Comparison of ENCODE assay signal across 13 cellular contexts in genomic region chr14:32307881-32308582, GRCh38. TPM values are rescaled to one million over a fixed set of nuclear protein-coding genes. Genes with fewer than 3 reads are reported as not detected.
DNase-seq lines count a peak whose midpoint lies in the region; ATAC-seq and TF ChIP-seq lines count a peak whose summit lies in the region.
"Had no signal": no experiment of that assay in that cellular context is flagged by ENCODE, and none has a peak within 500 bp of the region (broad histone marks: within the 10 kb centered on the region; RNA-seq: fewer than 3 reads in every experiment).

No MANE protein-coding gene starts in this region.

- H3K9me3 Mint-ChIP-seq in brain (no peaks in the 10 kb centered on the region), nephron (no peaks in the 10 kb centered on the region), natural killer cell (no peaks in the 10 kb centered on the region)
- H3K9me3 Mint-ChIP-seq in stimulated activated memory B cell treated with anti-CD40 and anti-IgM and Interleukin-4, amounts not matched to agents 10 μg/mL and 1 μg/mL and 100 μg/mL, for 72 hours: no peaks in the 10 kb centered on the region
- H3K9me3 Mint-ChIP-seq: T-helper 2 cell treated with Interferon-gamma antibody and Interleukin-4, amounts not matched to agents 5 μg/mL and 100 μg/mL, for 36 hours had no signal

- H3K4me1 Mint-ChIP-seq in brain (peaks cover 38% of the 10 kb centered on the region), nephron (peaks cover 7% of the 10 kb centered on the region), natural killer cell (no peaks in the 10 kb centered on the region)
- H3K4me1 Mint-ChIP-seq in stimulated activated memory B cell treated with anti-CD40 and anti-IgM and Interleukin-4, amounts not matched to agents 10 μg/mL and 1 μg/mL and 100 μg/mL, for 72 hours: no peaks in the 10 kb centered on the region

- H3K36me3 Mint-ChIP-seq in brain (no peaks in the 10 kb centered on the region), nephron (ENCODE audit: low read depth) (no peaks in the 10 kb centered on the region), natural killer cell (no peaks in the 10 kb centered on the region)
- H3K36me3 Mint-ChIP-seq in stimulated activated memory B cell treated with anti-CD40 and anti-IgM and Interleukin-4, amounts not matched to agents 10 μg/mL and 1 μg/mL and 100 μg/mL, for 72 hours: no peaks in the 10 kb centered on the region

- DNase-seq in DMS53 treated with DMSO at 0.1 percent for 48 hours (lab: John Stamatoyannopoulos, UW; ENCODE audit: unreplicated experiment): peak; percentile 2
- peak; percentile 65 for DNase-seq in NCI-H2029 (lab: John Stamatoyannopoulos, UW)
- no peak for DNase-seq in GM20000 (ENCODE audit: low spot score)
- DNase-seq in GDM1 (lab: John Stamatoyannopoulos, UW): no peak
- DNase-seq in natural killer cell: no peak
- DNase-seq: activated CD4-positive, alpha-beta T cell treated with anti-CD3 and anti-CD28 coated beads, Interleukin-2, amount 50 U/mL, for 48 hours; activated naive CD4-positive, alpha-beta T cell; MV-4-11; thyroid gland had no signal

- intact Hi-C loops in natural killer cell (cut with micrococcal nuclease): no loop called here

- H3K27ac Mint-ChIP-seq in brain: peak overlapping the region in 4 of 5 experiments; percentile 55 to 79 (median 78)
- peak overlapping the region in 2 of 3 experiments; percentile 13 to 33 for H3K27ac Mint-ChIP-seq in nephron
- no peak overlapping the region for H3K27ac Mint-ChIP-seq in stimulated activated memory B cell treated with anti-CD40 and anti-IgM and Interleukin-4, amounts not matched to agents 10 μg/mL and 1 μg/mL and 100 μg/mL, for 72 hours
- no peak overlapping the region for H3K27ac Mint-ChIP-seq in natural killer cell
- H3K27ac Mint-ChIP-seq: T-helper 2 cell treated with Interferon-gamma antibody and Interleukin-4, amounts not matched to agents 5 μg/mL and 100 μg/mL, for 36 hours had no signal

- H3K27me3 Mint-ChIP-seq in brain: peaks cover 10% of the 10 kb centered on the region
- no peaks in the 10 kb centered on the region for H3K27me3 Mint-ChIP-seq in nephron (ENCODE audit: low read depth)
- H3K27me3 Mint-ChIP-seq in stimulated activated memory B cell treated with anti-CD40 and anti-IgM and Interleukin-4, amounts not matched to agents 10 μg/mL and 1 μg/mL and 100 μg/mL, for 72 hours: no peaks in the 10 kb centered on the region
- H3K27me3 Mint-ChIP-seq in natural killer cell (ENCODE audit: low read depth in 2 of 2): peaks cover 0 to 8% of the 10 kb centered on the region in 2 donors

- H3K4me3 Mint-ChIP-seq in brain: no peak overlapping the region
- no peak overlapping the region for H3K4me3 Mint-ChIP-seq in nephron
- H3K4me3 Mint-ChIP-seq in stimulated activated memory B cell treated with anti-CD40 and anti-IgM and Interleukin-4, amounts not matched to agents 10 μg/mL and 1 μg/mL and 100 μg/mL, for 72 hours: no peak overlapping the region
- H3K4me3 Mint-ChIP-seq in natural killer cell: no peak overlapping the region
- H3K4me3 Mint-ChIP-seq: T-helper 2 cell treated with Interferon-gamma antibody and Interleukin-4, amounts not matched to agents 5 μg/mL and 100 μg/mL, for 36 hours had no signal

- ATAC-seq in stimulated activated memory B cell treated with anti-CD40 and anti-IgM and Interleukin-4, amounts not matched to agents 10 μg/mL and 1 μg/mL and 100 μg/mL, for 72 hours: no peak
- ATAC-seq in natural killer cell: no peak

- TF ChIP-seq CTCF in brain (conservative IDR thresholded peaks at IDR 0.05): no peak
- TF ChIP-seq CTCF in nephron (IDR thresholded peaks at IDR 0.05; ENCODE audit: unreplicated experiment in 3 of 3): no peak
- TF ChIP-seq CTCF in GM20000 (IDR thresholded peaks at IDR 0.05; ENCODE audit: extremely low read depth, missing control alignments): no peak
- no peak for TF ChIP-seq CTCF in natural killer cell (IDR thresholded peaks at IDR 0.05)

RNA-seq across cellular contexts. Expression of gene AKAP6, which starts 21.1 kb away (rescaled TPM):
- polyA plus RNA-seq in brain (ENCODE audit: insufficient read depth, low read depth, low replicate concordance): 7.0 TPM
- 1 to 10 TPM in 1 of 3 donors, under 1 TPM in 2; 0.21 to 1.3 (median 0.80) TPM for total RNA-seq in natural killer cell

Comparison
In these comparisons a context has a peak if more than half of its experiments do, and no peak if none do; other contexts are left out.
1. DNase-seq: peak in DMS53 treated with DMSO at 0.1 percent for 48 hours (single experiment) and NCI-H2029 (single experiment); none in GM20000 (single experiment), GDM1 (single experiment) and natural killer cell (single experiment).
2. H3K27ac Mint-ChIP-seq: peak in brain (4 of 5) and nephron (2 of 3); none in stimulated activated memory B cell treated with anti-CD40 and anti-IgM and Interleukin-4, amounts not matched to agents 10 μg/mL and 1 μg/mL and 100 μg/mL, for 72 hours (single experiment) and natural killer cell (0 of 2).